In genomic region chr4:185171373-185172071, GRCh38 we compare ENCODE assay signal across 16 cellular contexts. TPM values are rescaled to one million over a fixed set of nuclear protein-coding genes. Genes with fewer than 3 reads are reported as not detected.
A peak's percentile ranks its signal among the peaks of the same experiment; 100 is the strongest.
DNase-seq lines count a peak whose midpoint lies in the region; ATAC-seq, FAIRE-seq and TF ChIP-seq lines count a peak whose summit lies in the region.
"Had no signal": no experiment of that assay in that cellular context is flagged by ENCODE, and none has a peak within 500 bp of the region (broad histone marks: within the 10 kb centered on the region; RNA-seq: fewer than 3 reads in every experiment).

No MANE protein-coding gene starts in this region.

- TF ChIP-seq CTCF in OCI-LY7 (conservative IDR thresholded peaks at IDR 0.05; ENCODE audit: low read length) (no peak), D721Med (IDR thresholded peaks at IDR 0.05; ENCODE audit: insufficient read depth, missing control alignments) (no peak)

- peaks cover 65% of the 10 kb centered on the region for H3K36me3 ChIP-seq in OCI-LY7 (ENCODE audit: insufficient read depth, low read length)

- TF ChIP-seq POLR2A in GM12892 (IDR thresholded peaks at IDR 0.05; ENCODE audit: low read depth, low read length) = no peak

- peak overlapping the region; percentile 79 for H3K27ac ChIP-seq in OCI-LY7 (ENCODE audit: low read depth, low read length, poor library complexity, severe bottlenecking)
- H3K27ac ChIP-seq: HL-60 had no signal

- intact Hi-C loops in OCI-LY7 (cut with micrococcal nuclease; ENCODE audit: unreplicated experiment) (no loop called here), left cardiac atrium (cut with DNase I) (no loop called here)

- H2AFZ ChIP-seq in OCI-LY7 (ENCODE audit: low read length) = no peak overlapping the region

- H4K20me1 ChIP-seq in OCI-LY7 (ENCODE audit: insufficient read depth, low read length) = no peaks in the 10 kb centered on the region

- H3K4me1 ChIP-seq in OCI-LY7 (ENCODE audit: insufficient read depth, low read length, poor library complexity, severe bottlenecking) = peaks cover 26% of the 10 kb centered on the region

- H3K4me3 ChIP-seq in OCI-LY7 (ENCODE audit: low read depth, low read length, poor library complexity, severe bottlenecking) = peak overlapping the region; percentile 16

- FAIRE-seq in GM12892 (lab: Jason Lieb, UNC) (peak; percentile 53), D721Med (lab: Jason Lieb, UNC) (no peak)
- FAIRE-seq: G401.6 had no signal

- peaks cover 3% of the 10 kb centered on the region; the same call in 1 of the 2 replicates for H3K79me2 ChIP-seq in OCI-LY7 (ENCODE audit: insufficient read depth, low read depth, low read length)

- no peaks in the 10 kb centered on the region for H3K9me2 ChIP-seq in OCI-LY7 (ENCODE audit: insufficient read depth, low read length)

- BruUV-seq in OCI-LY7 (replicated peaks; lab: Mats Ljungman, UMichigan) = no TSS peak

- no peak for DNase-seq in GM12892 (ENCODE audit: insufficient read length)
- peak; percentile 52 for DNase-seq in OCI-LY7 (ENCODE audit: low spot score)
- DNase-seq in NCI-H2171 treated with DMSO at 0.1 percent for 48 hours (lab: John Stamatoyannopoulos, UW) = no peak
- DNase-seq in D721Med (ENCODE audit: insufficient read length, low spot score) = no peak
- DNase-seq in Kasumi-1 (lab: John Stamatoyannopoulos, UW) = no peak
- DNase-seq in left cardiac atrium = no peak
- DNase-seq: activated T-cell treated with anti-CD3 and anti-CD28 coated beads, Interleukin-2, amount 50 U/mL, for 48 hours; cerebellar nuclear complex; foreskin fibroblast; NCI-H1092; OCI-M1; right cardiac atrium had no signal

- H3K9me3 ChIP-seq in OCI-LY7 (ENCODE audit: low read length) = no peaks in the 10 kb centered on the region

- POLR2A ChIA-PET in OCI-LY7 (lab: Charles Lee) = interaction anchor here (0.5 to 2.0 kb wide), 8 partner anchors 10 to 522 kb away, joined by 3 to 5 read pairs (median 3); partner anchors contain the start of genes CASP3, PRIMPOL and SLC25A4

- peak; percentile 83 for ATAC-seq in GM21367 (IDR thresholded peaks at IDR 0.05; ENCODE audit: unreplicated experiment)
- peak; percentile 79 for ATAC-seq in HG03025 (IDR thresholded peaks at IDR 0.05; ENCODE audit: low FRiP score, unreplicated experiment)
- no peak for ATAC-seq in left cardiac atrium
- ATAC-seq: right cardiac atrium had no signal

- CTCF ChIA-PET in OCI-LY7 (lab: Charles Lee; ENCODE audit: unreplicated experiment) = no interaction called here

- H3K4me2 ChIP-seq in OCI-LY7 (ENCODE audit: low read length) = peak overlapping the region; percentile 58

RNA-seq across cellular contexts. Expression of gene SLC25A4, which starts 28.5 kb away (rescaled TPM):
- 32.2 TPM for polyA plus RNA-seq in GM12892 (2012; ENCODE audit: missing spikeins)
- 24.1 and 29.6 TPM in 2 replicates for total RNA-seq in OCI-LY7 (2014; rRNA removed; shearing (Covaris generic))
- total RNA-seq in OCI-LY7 (2022) (28.4 and 38.2 TPM in 2 replicates), left cardiac atrium (1,000 to 10,000 TPM; 1,198 to 1,507 TPM)

RNA-seq across cellular contexts. Expression of gene CFAP97, which starts 32.3 kb away (rescaled TPM):
- polyA plus RNA-seq in GM12892 (2012; ENCODE audit: missing spikeins) = 33.4 TPM
- 20.4 and 22.7 TPM in 2 replicates for total RNA-seq in OCI-LY7 (2014; rRNA removed; shearing (Covaris generic))
- total RNA-seq in OCI-LY7 (2022) = 54.0 and 57.3 TPM in 2 replicates
- 10 to 100 TPM; 16.8 to 25.9 TPM for total RNA-seq in left cardiac atrium

RNA-seq across cellular contexts. Expression of gene SNX25, which starts 37.9 kb away (rescaled TPM):
- polyA plus RNA-seq in GM12892 (2012; ENCODE audit: missing spikeins) = 91.6 TPM
- 33.7 and 35.5 TPM in 2 replicates for total RNA-seq in OCI-LY7 (2014; rRNA removed; shearing (Covaris generic))
- total RNA-seq in OCI-LY7 (2022) (49.4 and 55.6 TPM in 2 replicates), left cardiac atrium (10 to 100 TPM; 15.4 to 16.6 TPM)

Comparison
In these comparisons a context has a peak if more than half of its experiments do, and no peak if none do; other contexts are left out.
1. ATAC-seq: peak in GM21367 (single experiment) and HG03025 (single experiment); none in left cardiac atrium (0 of 2).
2. RNA of gene SLC25A4, which starts 28.5 kb away (total RNA-seq): 1,198 to 1,507 TPM in left cardiac atrium; 24.1 to 38.2 TPM in OCI-LY7; every median in the first group is over 10 times any median in the second.